ENCODE assay signal across 2 cellular contexts in the genomic region with DNA sequence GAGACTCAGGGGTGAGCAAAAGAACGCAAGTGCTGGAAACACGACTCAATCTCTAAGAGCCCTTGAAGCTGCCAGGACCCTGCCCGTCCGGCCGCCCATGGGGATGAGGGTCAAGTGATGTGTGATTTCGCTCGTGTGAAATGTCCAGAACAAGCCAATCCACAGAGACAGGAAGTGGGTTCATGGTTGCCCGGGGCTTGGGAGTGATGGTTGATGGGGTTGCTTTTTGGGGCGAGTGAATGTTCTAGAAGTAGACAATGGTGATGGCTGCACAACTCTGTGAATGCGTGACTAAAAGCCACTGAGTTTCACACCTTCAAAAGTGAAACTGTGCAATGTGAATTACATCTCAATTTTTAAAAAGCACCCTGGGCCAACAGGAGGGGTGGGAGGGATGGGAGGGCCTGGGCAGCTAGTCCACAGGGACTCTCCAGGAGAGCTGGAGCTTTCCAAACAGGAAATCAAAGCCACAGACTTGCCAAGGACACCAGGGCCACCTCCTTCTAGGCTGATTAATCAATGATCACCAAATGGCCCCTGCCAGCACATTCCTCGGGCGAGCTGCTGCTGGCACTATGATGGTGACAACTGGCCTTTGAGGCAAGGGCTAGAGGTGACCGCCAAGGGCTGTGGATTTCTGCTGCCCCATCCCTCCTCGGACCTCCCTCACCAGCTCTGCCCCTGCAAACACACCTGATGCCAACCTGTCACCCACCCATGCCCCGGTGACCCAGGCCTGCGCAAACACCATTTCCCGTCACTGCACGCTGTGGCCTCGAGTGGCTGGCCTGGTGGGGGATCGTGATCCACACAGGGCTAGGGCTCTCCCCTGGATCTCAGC.
A peak's percentile ranks its signal among the peaks of the same experiment; 100 is the strongest.
TF ChIP-seq lines count a peak whose summit lies in the region.

No MANE protein-coding gene starts in this region.

TF ChIP-seq in K562, 482 proteins besides CTCF, POLR2A, EP300 and RAD21:
- TF ChIP-seq, protein P1, sequence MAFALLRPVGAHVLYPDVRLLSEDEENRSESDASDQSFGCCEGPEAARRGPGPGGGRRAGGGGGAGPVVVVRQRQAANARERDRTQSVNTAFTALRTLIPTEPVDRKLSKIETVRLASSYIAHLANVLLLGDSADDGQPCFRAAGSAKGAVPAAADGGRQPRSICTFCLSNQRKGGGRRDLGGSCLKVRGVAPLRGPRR (CRISPR knock-in tag; IDR thresholded peaks at IDR 0.05): no peak
- TF ChIP-seq POLR2G (IDR thresholded peaks at IDR 0.05; ENCODE audit: low read depth, low read length): peak; percentile 35; the same call in 1 of the 2 replicates

TF ChIP-seq in HepG2, 621 proteins besides CTCF, POLR2A, EP300 and RAD21:
- TF ChIP-seq ZC3H13 (CRISPR knock-in tag; IDR thresholded peaks at IDR 0.05) (0 out of 2 replicates have a peak, but pooled peaks have one; percentile 17), ZFP41 (CRISPR knock-in tag; IDR thresholded peaks at IDR 0.05; ENCODE audit: borderline replicate concordance) (no peak), AGO2 (optimal IDR thresholded peaks at IDR 0.05; ENCODE audit: low read depth, low read length) (peak; percentile 45), NFATC3 (CRISPR knock-in tag; IDR thresholded peaks at IDR 0.05) (no peak), ZNF687 (CRISPR knock-in tag; IDR thresholded peaks at IDR 0.05) (peak; percentile 13; the same call in 1 of the 2 replicates), RBFOX2 (IDR thresholded peaks at IDR 0.05; ENCODE audit: low read depth, low read length) (0 out of 2 replicates have a peak, but pooled peaks have one; percentile 48), ZFP91 (CRISPR knock-in tag; IDR thresholded peaks at IDR 0.05; ENCODE audit: borderline replicate concordance) (peak; percentile 28; the same call in 1 of the 2 replicates), RBM22 (optimal IDR thresholded peaks at IDR 0.05; ENCODE audit: low read length) (peak; percentile 32), SOX5 (CRISPR knock-in tag; IDR thresholded peaks at IDR 0.05; ENCODE audit: borderline replicate concordance) (no peak)
TF ChIP-seq in HepG2: peak in this region for 6.
